In the genomic region with DNA sequence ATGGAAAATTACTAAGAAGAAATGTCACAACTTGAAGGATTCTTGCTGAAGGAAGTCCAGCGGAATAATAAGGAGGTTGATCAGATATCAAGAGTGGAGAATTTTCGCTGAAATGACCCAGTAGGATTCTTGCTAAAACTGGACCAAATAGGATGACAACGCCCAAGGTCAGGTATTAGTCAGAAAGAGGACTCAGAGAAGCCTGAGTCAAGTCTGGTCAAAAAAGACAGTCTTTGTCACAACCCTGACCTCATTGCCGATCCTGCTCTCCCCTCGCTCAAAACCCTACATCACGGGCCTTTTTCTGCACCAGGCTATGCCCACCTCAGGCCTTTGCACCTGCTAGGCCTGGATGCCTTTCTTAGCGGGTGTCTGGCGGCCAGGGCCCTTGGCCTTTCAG, we compare ENCODE assay signal across 17 cellular contexts. TPM values are rescaled to one million over a fixed set of nuclear protein-coding genes. Genes with fewer than 3 reads are reported as not detected.
A peak's percentile ranks its signal among the peaks of the same experiment; 100 is the strongest.
DNase-seq lines count a peak whose midpoint lies in the region; ATAC-seq, FAIRE-seq and TF ChIP-seq lines count a peak whose summit lies in the region.
"Had no signal": no experiment of that assay in that cellular context is flagged by ENCODE, and none has a peak within 500 bp of the region (broad histone marks: within the 10 kb centered on the region; RNA-seq: fewer than 3 reads in every experiment).

No MANE protein-coding gene starts in this region.

- H3K27me3 ChIP-seq in left ventricle myocardium inferior (ENCODE audit: low read depth) (no peaks in the 10 kb centered on the region), heart left ventricle (no peaks in the 10 kb centered on the region), GM12878 (replicated peaks in 1 of 2; ENCODE audit: control insufficient read depth in 2 of 2, insufficient read depth in 2 of 2, low read length in 1 of 2) (no peaks in the 10 kb centered on the region), trophoblast cell (ENCODE audit: insufficient read depth, low read length) (no peaks in the 10 kb centered on the region), mesenchymal stem cell (ENCODE audit: control insufficient read depth in 1 of 2, insufficient read depth in 1 of 2, low read length in 2 of 2) (peaks cover 0 to 13% of the 10 kb centered on the region in 2 experiments)
- H3K27me3 ChIP-seq: BLaER1 had no signal

- H3K79me1 ChIP-seq in trophoblast cell (ENCODE audit: low read length) (peaks cover 12% of the 10 kb centered on the region), mesenchymal stem cell (replicated peaks; ENCODE audit: low read length, poor library complexity, severe bottlenecking) (no peaks in the 10 kb centered on the region)

- H2AFZ ChIP-seq in GM12878 (ENCODE audit: control insufficient read depth, low read depth, low read length) (no peak overlapping the region), trophoblast cell (ENCODE audit: insufficient read depth, low read length, poor library complexity) (no peak overlapping the region), mesenchymal stem cell (ENCODE audit: low read depth, low read length) (no peak overlapping the region)
- H2AFZ ChIP-seq: GM23338 had no signal

- no peaks in the 10 kb centered on the region for H3K9me3 Mint-ChIP-seq in endothelial cell (ENCODE audit: unreplicated experiment)
- H3K9me3 Mint-ChIP-seq: GM23338, IgD-negative memory B cell had no signal

- H3K4ac ChIP-seq in trophoblast cell (ENCODE audit: low read depth, low read length) (peak overlapping the region; percentile 47), mesenchymal stem cell (ENCODE audit: low read depth in 1 of 2, low read length in 2 of 2) (no peak overlapping the region)

- H3K79me2 ChIP-seq in GM12878 (ENCODE audit: control insufficient read depth, insufficient read depth, low read length) (no peaks in the 10 kb centered on the region), trophoblast cell (ENCODE audit: control insufficient read depth, insufficient read depth, low read length, poor library complexity) (no peaks in the 10 kb centered on the region)

- H2AK5ac ChIP-seq in trophoblast cell (ENCODE audit: low read length) (peak overlapping the region; percentile 26), mesenchymal stem cell (ENCODE audit: low read length, severe bottlenecking) (no peak overlapping the region)

- H3K4me3 Mint-ChIP-seq in endothelial cell (ENCODE audit: unreplicated experiment), result no peak overlapping the region
- H3K4me3 Mint-ChIP-seq: CD4-positive, CD25-positive, alpha-beta regulatory T cell; GM23338; IgD-negative memory B cell had no signal

- H3K27ac ChIP-seq in left ventricle myocardium inferior (replicated peaks) (peak overlapping the region; percentile 30), heart left ventricle (no peak overlapping the region), GM12878 (ENCODE audit: control insufficient read depth, insufficient read depth) (no peak overlapping the region), trophoblast cell (ENCODE audit: low read depth, low read length) (peak overlapping the region; percentile 92), mesenchymal stem cell (ENCODE audit: low read length, poor library complexity, severe bottlenecking) (no peak overlapping the region)
- H3K27ac ChIP-seq: BLaER1 had no signal

- peaks cover 3% of the 10 kb centered on the region for H3K27me3 Mint-ChIP-seq in endothelial cell (ENCODE audit: unreplicated experiment)

- no peak for TF ChIP-seq RAD21 in GM12878 (IDR thresholded peaks at IDR 0.05; ENCODE audit: insufficient read depth, low read depth, low read length)

- ATAC-seq in heart left ventricle (no peak), GM12878 (no peak), HG03354 (IDR thresholded peaks at IDR 0.05; ENCODE audit: poor library complexity, severe bottlenecking, unreplicated experiment) (no peak)
- ATAC-seq: GM23338 had no signal

- FAIRE-seq in GM12878 (lab: Jason Lieb, UNC), result no peak
- FAIRE-seq: GM18507 had no signal

- in situ Hi-C loops in GM12878 (cut with MboI), result no loop called here

- H3K14ac ChIP-seq in trophoblast cell (ENCODE audit: low read length), result peak overlapping the region; percentile 35
- H3K14ac ChIP-seq in mesenchymal stem cell (ENCODE audit: low read length in 2 of 2), result no peak overlapping the region

- H3K9ac ChIP-seq in GM12878 (ENCODE audit: control insufficient read depth, insufficient read depth, low read length), result no peak overlapping the region
- no peak overlapping the region for H3K9ac ChIP-seq in trophoblast cell (ENCODE audit: low read length)
- H3K9ac ChIP-seq in mesenchymal stem cell (ENCODE audit: low read length), result no peak overlapping the region
- H3K9ac ChIP-seq: BLaER1 had no signal

- H2BK5ac ChIP-seq in trophoblast cell (ENCODE audit: low read depth, low read length, poor library complexity), result peak overlapping the region; percentile 75
- no peak overlapping the region for H2BK5ac ChIP-seq in mesenchymal stem cell (ENCODE audit: low read depth, low read length, poor library complexity, severe bottlenecking)

- H3K23ac ChIP-seq in trophoblast cell (ENCODE audit: low read length), result no peak overlapping the region
- no peak overlapping the region for H3K23ac ChIP-seq in mesenchymal stem cell (ENCODE audit: low read length in 2 of 2)

- no TSS peak for BruUV-seq in GM12878 (replicated peaks; lab: Mats Ljungman, UMichigan)

- H3K4me2 ChIP-seq in GM12878 (ENCODE audit: control insufficient read depth, insufficient read depth) (no peak overlapping the region), trophoblast cell (ENCODE audit: low read length) (no peak overlapping the region), mesenchymal stem cell (ENCODE audit: low read length, poor library complexity, severe bottlenecking) (no peak overlapping the region)
- H3K4me2 ChIP-seq: BLaER1, GM23338 had no signal

- intact Hi-C loops in left ventricle myocardium inferior (cut with micrococcal nuclease), result no loop called here
- intact Hi-C loops in heart left ventricle (cut with DNase I), result no loop called here
- intact Hi-C loops in GM12878 (cut with micrococcal nuclease; ENCODE audit: unreplicated experiment), result no loop called here

- H4K20me1 ChIP-seq in GM12878 (ENCODE audit: control insufficient read depth, insufficient read depth), result no peaks in the 10 kb centered on the region
- H4K20me1 ChIP-seq: BLaER1 had no signal

- no peaks in the 10 kb centered on the region for H3K36me3 ChIP-seq in left ventricle myocardium inferior
- no peaks in the 10 kb centered on the region for H3K36me3 ChIP-seq in heart left ventricle
- H3K36me3 ChIP-seq in GM12878 (ENCODE audit: control insufficient read depth in 2 of 2, insufficient read depth in 2 of 2, low read length in 1 of 2), result no peaks in the 10 kb centered on the region
- no peaks in the 10 kb centered on the region for H3K36me3 ChIP-seq in trophoblast cell (ENCODE audit: control insufficient read depth in 1 of 2, insufficient read depth in 2 of 2, low read length in 2 of 2)
- H3K36me3 ChIP-seq in mesenchymal stem cell (ENCODE audit: control insufficient read depth in 1 of 2, insufficient read depth in 2 of 2, low read depth in 1 of 2, low read length in 2 of 2), result no peaks in the 10 kb centered on the region
- H3K36me3 ChIP-seq: BLaER1 had no signal

- RAD21 ChIA-PET in GM12878 (lab: Charles Lee; ENCODE audit: unreplicated experiment), result no interaction called here

- SMC1A ChIA-PET in GM12878 (lab: Charles Lee; ENCODE audit: uncharacterized antibody, unreplicated experiment), result no interaction called here

- TF ChIP-seq POLR2A in heart left ventricle (IDR thresholded peaks at IDR 0.05) (no peak), GM12878 (IDR thresholded peaks at IDR 0.05; ENCODE audit: low read depth, low read length) (no peak)

- H3K4me3 ChIP-seq in left ventricle myocardium inferior (no peak overlapping the region), heart left ventricle (no peak overlapping the region), GM12878 (no peak overlapping the region), trophoblast cell (ENCODE audit: low read depth, low read length) (no peak overlapping the region), mesenchymal stem cell (ENCODE audit: insufficient read depth in 1 of 2, low read depth in 1 of 2, low read length in 2 of 2) (no peak overlapping the region)
- H3K4me3 ChIP-seq: BLaER1, GM23338 had no signal

- DNase-seq in left ventricle myocardium inferior (no peak), heart left ventricle (no peak), GM12878 (ENCODE audit: low read depth, low spot score) (no peak), trophoblast cell (no peak), endothelial cell (ENCODE audit: low spot score) (no peak), mesenchymal stem cell (no peak)
- DNase-seq: 8988T; AML-193; CD4-positive, CD25-positive, alpha-beta regulatory T cell; DMS53; GF-D8; H7 had no signal

- H3K18ac ChIP-seq in trophoblast cell (ENCODE audit: low read length) (peak overlapping the region; percentile 82), mesenchymal stem cell (ENCODE audit: low read depth in 1 of 2, low read length in 2 of 2) (no peak overlapping the region)

- POLR2A ChIA-PET in GM12878 (lab: Charles Lee), result no interaction called here

- H3K36me3 Mint-ChIP-seq in endothelial cell (ENCODE audit: low read depth, unreplicated experiment), result no peaks in the 10 kb centered on the region
- H3K36me3 Mint-ChIP-seq: CD4-positive, CD25-positive, alpha-beta regulatory T cell; IgD-negative memory B cell had no signal

- peak overlapping the region; percentile 72 for H2BK120ac ChIP-seq in trophoblast cell (ENCODE audit: insufficient read depth, low read length, poor library complexity)
- no peak overlapping the region for H2BK120ac ChIP-seq in mesenchymal stem cell (ENCODE audit: low read depth, low read length)

- TF ChIP-seq EP300 in GM12878 (IDR thresholded peaks at IDR 0.05; ENCODE audit: borderline replicate concordance in 1 of 2, control insufficient read depth in 1 of 2, low read depth in 2 of 2, low read length in 2 of 2), result no peak

- no peaks in the 10 kb centered on the region for H3K4me1 Mint-ChIP-seq in endothelial cell (ENCODE audit: unreplicated experiment)
- H3K4me1 Mint-ChIP-seq: CD4-positive, CD25-positive, alpha-beta regulatory T cell; GM23338; IgD-negative memory B cell had no signal

- peak overlapping the region; percentile 76 for H4K91ac ChIP-seq in trophoblast cell (ENCODE audit: low read depth, low read length)
- no peak overlapping the region for H4K91ac ChIP-seq in mesenchymal stem cell (ENCODE audit: low read length)

- H4K8ac ChIP-seq in trophoblast cell (ENCODE audit: low read depth, low read length) (no peak overlapping the region), mesenchymal stem cell (ENCODE audit: low read length) (no peak overlapping the region)

- no peaks in the 10 kb centered on the region for H3K9me3 ChIP-seq in left ventricle myocardium inferior (replicated peaks)
- no peaks in the 10 kb centered on the region for H3K9me3 ChIP-seq in heart left ventricle
- H3K9me3 ChIP-seq in GM12878 (replicated peaks; ENCODE audit: control insufficient read depth, insufficient read depth, low read length), result no peaks in the 10 kb centered on the region
- no peaks in the 10 kb centered on the region for H3K9me3 ChIP-seq in trophoblast cell (ENCODE audit: insufficient read depth, low read depth, low read length)
- no peaks in the 10 kb centered on the region for H3K9me3 ChIP-seq in mesenchymal stem cell (ENCODE audit: control insufficient read depth, low read length)
- H3K9me3 ChIP-seq: BLaER1 had no signal

- H3K27ac Mint-ChIP-seq in endothelial cell (ENCODE audit: unreplicated experiment), result no peak overlapping the region
- H3K27ac Mint-ChIP-seq: CD4-positive, CD25-positive, alpha-beta regulatory T cell; GM23338 had no signal

- CTCF ChIA-PET in GM12878 (lab: Yijun Ruan, JAX), result no interaction called here

- peaks cover 16% of the 10 kb centered on the region for H3K4me1 ChIP-seq in left ventricle myocardium inferior
- peaks cover 0 to 16% (median 0%) of the 10 kb centered on the region in 12 donors for H3K4me1 ChIP-seq in heart left ventricle
- no peaks in the 10 kb centered on the region for H3K4me1 ChIP-seq in GM12878 (ENCODE audit: control insufficient read depth, insufficient read depth, low read length)
- H3K4me1 ChIP-seq in trophoblast cell (ENCODE audit: control insufficient read depth in 1 of 2, insufficient read depth in 2 of 2, low read length in 2 of 2), result peaks cover 11 to 15% of the 10 kb centered on the region in 2 experiments
- H3K4me1 ChIP-seq in mesenchymal stem cell (ENCODE audit: control insufficient read depth, insufficient read depth, low read depth, low read length), result no peaks in the 10 kb centered on the region
- H3K4me1 ChIP-seq: BLaER1 had no signal

- peak overlapping the region; percentile 88 for H2BK12ac ChIP-seq in trophoblast cell (ENCODE audit: low read length)
- H2BK12ac ChIP-seq in mesenchymal stem cell (ENCODE audit: low read length in 2 of 2), result no peak overlapping the region

- 79 to 90% (median 79%) methylated on average over 8 of the region's 8 CpGs for WGBS in heart left ventricle, 4 donors
- 35% methylated on average over 8 of the region's 8 CpGs for WGBS in GM12878 (ENCODE audit: insufficient coverage, insufficient replicate concordance, low lambda C conversion rate, missing lambda C conversion rate)
- no CpG with 5 or more reads among the region's 8 CpGs for WGBS in trophoblast cell (ENCODE audit: extremely low coverage, insufficient coverage, insufficient read length)
- 84% methylated on average over 8 of the region's 8 CpGs for WGBS in mesenchymal stem cell

- TF ChIP-seq CTCF in left ventricle myocardium inferior (IDR thresholded peaks at IDR 0.05; ENCODE audit: borderline replicate concordance) (no peak), heart left ventricle (IDR thresholded peaks at IDR 0.05) (no peak), GM12878 (IDR thresholded peaks at IDR 0.05 in 2 of 3, conservative IDR thresholded peaks at IDR 0.05 in 1 of 3; ENCODE audit: control insufficient read depth in 2 of 3, extremely low read depth in 1 of 3, insufficient read depth in 1 of 3, low read depth in 3 of 3, low read length in 3 of 3) (no peak), endothelial cell (IDR thresholded peaks at IDR 0.05; ENCODE audit: unreplicated experiment) (no peak)

- no peak overlapping the region for H4K12ac ChIP-seq in trophoblast cell (ENCODE audit: low read depth, low read length)

- H2BK15ac ChIP-seq in mesenchymal stem cell (ENCODE audit: low read depth, poor library complexity, severe bottlenecking), result no peak overlapping the region

RNA-seq across cellular contexts. Expression of a gene that starts 36.8 kb away (rescaled TPM):
- total RNA-seq in left ventricle myocardium inferior, result 9.5 TPM
- 10 to 100 TPM in 8 of 9 donors, 1 to 10 TPM in 1; 8.8 to 25.0 (median 12.5) TPM for total RNA-seq in heart left ventricle
- 1 to 10 TPM; 8.2 to 9.6 TPM for polyA plus RNA-seq in heart left ventricle
- 88.8 and 95.5 TPM in 2 replicates for total RNA-seq in GM12878 (2013; cell fraction: nucleolus; rRNA removed)
- 22.6 and 28.8 TPM in 2 replicates for total RNA-seq in GM12878 (2014; rRNA removed)
- 18.6 and 20.6 TPM in 2 replicates for total RNA-seq in GM12878 (2014; rRNA removed; fragmentation: Illumina TruSeq; extraction: Trizol)
- total RNA-seq in GM12878 (2021), result 24.2 and 25.2 TPM in 2 replicates
- 5.1 TPM for polyA plus RNA-seq in GM12878 (2011; ENCODE audit: low read depth)
- 46.7 and 53.5 TPM in 2 replicates for polyA plus RNA-seq in GM12878 (2011; rRNA removed)
- 19.0 and 23.0 TPM in 2 replicates for polyA plus RNA-seq in GM12878 (2011; cell fraction: cytosol; rRNA removed)
- polyA plus RNA-seq in GM12878 (2011; cell fraction: nucleus; rRNA removed), result 23.6 and 27.5 TPM in 2 replicates
- polyA plus RNA-seq in GM12878 (2012), result 9.9 and 10.8 TPM in 2 replicates
- polyA plus RNA-seq in GM12878 (2014; fragmentation: Illumina TruSeq; extraction: Trizol), result 22.1 and 29.2 TPM in 2 replicates
- polyA plus RNA-seq in GM12878 (2014; fragmentation: Nextera tagmentation; extraction: Ambion mirVana), result 10 to 100 TPM in 1 of 2 experiments, 1 to 10 TPM in 1; 8.0 to 12.1 TPM
- polyA plus RNA-seq in GM12878 (2014; rRNA removed), result 20.3 and 22.8 TPM in 2 replicates
- 10 to 100 TPM; 23.0 to 24.0 TPM for polyA plus RNA-seq in GM12878 (2016; fragmentation: Nextera tagmentation; extraction: Ambion mirVana)
- 22.3 and 29.7 TPM in 2 replicates for polyA minus RNA-seq in GM12878 (2011; rRNA and poly(A)+ RNA removed)
- 10.5 and 12.4 TPM in 2 replicates for polyA minus RNA-seq in GM12878 (2011; cell fraction: cytosol; rRNA and poly(A)+ RNA removed)
- 27.1 and 30.5 TPM in 2 replicates for polyA minus RNA-seq in GM12878 (2011; cell fraction: nucleus; rRNA and poly(A)+ RNA removed)
- polyA plus RNA-seq in trophoblast cell (2013), result 52.1 and 57.7 TPM in 2 replicates
- total RNA-seq in endothelial cell (ENCODE audit: unreplicated experiment), result 48.5 TPM
- 126 TPM for polyA plus RNA-seq in mesenchymal stem cell (2013, experiment 1 of 2)
- 132 TPM for polyA plus RNA-seq in mesenchymal stem cell (2013, experiment 2 of 2)

Comparison
In these comparisons a context has a peak if more than half of its experiments do, and no peak if none do; other contexts are left out.
1. H3K27ac ChIP-seq: peak in left ventricle myocardium inferior (single experiment) and trophoblast cell (single experiment); none in heart left ventricle (0 of 12), GM12878 (single experiment) and mesenchymal stem cell (single experiment).